In the genomic region with DNA sequence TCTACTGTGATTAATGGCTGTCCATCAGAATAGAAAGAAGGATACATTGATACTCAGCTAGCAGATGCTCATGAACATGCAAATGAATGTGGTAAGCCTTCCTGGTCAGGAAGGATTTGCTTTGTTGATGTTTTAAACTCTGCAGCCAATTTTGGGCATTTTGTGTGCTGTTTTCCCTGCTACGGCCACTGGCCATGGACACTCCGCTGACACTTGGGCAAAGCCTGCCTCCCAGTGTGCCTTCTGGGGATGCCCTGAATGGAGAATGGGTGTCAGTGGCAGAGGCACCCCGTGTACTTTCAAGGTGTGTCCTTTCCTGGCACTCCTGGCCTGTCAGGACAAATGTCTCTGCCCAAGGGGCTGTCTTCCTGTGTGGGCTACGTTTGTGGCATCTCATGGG, we compare ENCODE assay signal across 27 cellular contexts.
DNase-seq lines count a peak whose midpoint lies in the region; ATAC-seq and TF ChIP-seq lines count a peak whose summit lies in the region.
"Had no signal": no experiment of that assay in that cellular context is flagged by ENCODE, and none has a peak within 500 bp of the region (broad histone marks: within the 10 kb centered on the region; RNA-seq: fewer than 3 reads in every experiment).

No MANE protein-coding gene starts in this region.

- H3K4me3 ChIP-seq in endodermal cell (ENCODE audit: low read length), result no peak overlapping the region
- no peak overlapping the region for H3K4me3 ChIP-seq in mesenchymal stem cell (ENCODE audit: insufficient read depth in 1 of 2, low read depth in 1 of 2, low read length in 2 of 2)
- H3K4me3 ChIP-seq: ascending aorta, prostate gland, thoracic aorta had no signal

- H3K27me3 ChIP-seq in endodermal cell (ENCODE audit: control insufficient read depth, insufficient read depth, low read length, poor library complexity, severe bottlenecking), result no peaks in the 10 kb centered on the region
- H3K27me3 ChIP-seq in mesenchymal stem cell (ENCODE audit: control insufficient read depth in 1 of 2, insufficient read depth in 1 of 2, low read length in 2 of 2), result peaks cover 0 to 7% of the 10 kb centered on the region in 2 experiments
- H3K27me3 ChIP-seq: ascending aorta had no signal

- H3K4me1 Mint-ChIP-seq in endodermal cell, result peaks cover 46% of the 10 kb centered on the region
- H3K4me1 Mint-ChIP-seq in mesothelial cell of epicardium, result peaks cover 51% of the 10 kb centered on the region
- peaks cover 44% of the 10 kb centered on the region for H3K4me1 Mint-ChIP-seq in chondrocyte (ENCODE audit: low read depth)
- no peaks in the 10 kb centered on the region for H3K4me1 Mint-ChIP-seq in T-helper 17 cell
- H3K4me1 Mint-ChIP-seq: activated naive CD4-positive, alpha-beta T cell treated with anti-CD3 and anti-CD28 coated beads, Interleukin-2, amount 10 ng/mL, durations not matched to agents 7 days and 5 days; natural killer cell had no signal

- WGBS in endodermal cell (ENCODE audit: insufficient coverage in 1 of 2, insufficient read length in 1 of 2), 2 experiments, result 86 to 88% methylated on average over 2 to 4 of the region's 4 CpGs
- WGBS in mesenchymal stem cell, result 89% methylated on average over 4 of the region's 4 CpGs

- no peak overlapping the region for H3K18ac ChIP-seq in mesenchymal stem cell (ENCODE audit: low read depth in 1 of 2, low read length in 2 of 2)

- H3K4ac ChIP-seq in mesenchymal stem cell (ENCODE audit: low read depth in 1 of 2, low read length in 2 of 2), result no peak overlapping the region

- H3K23ac ChIP-seq in mesenchymal stem cell (ENCODE audit: low read length in 2 of 2), result no peak overlapping the region

- H3K9me3 ChIP-seq in endodermal cell (ENCODE audit: control insufficient read depth, low read length) (no peaks in the 10 kb centered on the region), T-helper 17 cell (ENCODE audit: control insufficient read depth, low read length, poor library complexity, severe bottlenecking) (no peaks in the 10 kb centered on the region), mesenchymal stem cell (ENCODE audit: control insufficient read depth, low read length) (no peaks in the 10 kb centered on the region)
- H3K9me3 ChIP-seq: ascending aorta, prostate gland, thoracic aorta had no signal

- H3K9me3 Mint-ChIP-seq in endodermal cell, result no peaks in the 10 kb centered on the region
- no peaks in the 10 kb centered on the region for H3K9me3 Mint-ChIP-seq in mesothelial cell of epicardium
- H3K9me3 Mint-ChIP-seq in chondrocyte (ENCODE audit: low read depth), result no peaks in the 10 kb centered on the region
- H3K9me3 Mint-ChIP-seq: activated naive CD4-positive, alpha-beta T cell treated with anti-CD3 and anti-CD28 coated beads, Interleukin-2, amount 10 ng/mL, durations not matched to agents 7 days and 5 days; activated T-cell treated with anti-CD3 and anti-CD28 coated beads, Interleukin-2, amount 50 U/mL, for 4 hours; CD8-positive, alpha-beta T cell; natural killer cell had no signal

- H2BK120ac ChIP-seq in mesenchymal stem cell (ENCODE audit: low read depth, low read length), result no peak overlapping the region

- TF ChIP-seq CTCF in endodermal cell (conservative IDR thresholded peaks at IDR 0.05) (no peak), mesothelial cell of epicardium (IDR thresholded peaks at IDR 0.05; ENCODE audit: unreplicated experiment) (no peak), chondrocyte (IDR thresholded peaks at IDR 0.05) (no peak)

- H3K79me1 ChIP-seq in mesenchymal stem cell (replicated peaks; ENCODE audit: low read length, poor library complexity, severe bottlenecking), result no peaks in the 10 kb centered on the region

- H4K91ac ChIP-seq in mesenchymal stem cell (ENCODE audit: low read length), result no peak overlapping the region

- H3K36me3 ChIP-seq in endodermal cell (ENCODE audit: control insufficient read depth, insufficient read depth, low read length) (no peaks in the 10 kb centered on the region), mesenchymal stem cell (ENCODE audit: control insufficient read depth in 1 of 2, insufficient read depth in 2 of 2, low read depth in 1 of 2, low read length in 2 of 2) (peaks cover 0 to 12% of the 10 kb centered on the region in 2 experiments)
- H3K36me3 ChIP-seq: ascending aorta, prostate gland, thoracic aorta had no signal

- peaks cover 17% of the 10 kb centered on the region for H3K4me1 ChIP-seq in endodermal cell (ENCODE audit: control insufficient read depth, insufficient read depth, low read length)
- H3K4me1 ChIP-seq in mesenchymal stem cell (ENCODE audit: control insufficient read depth, insufficient read depth, low read depth, low read length), result peaks cover 4% of the 10 kb centered on the region
- H3K4me1 ChIP-seq: prostate gland had no signal

- no peak overlapping the region for H3K14ac ChIP-seq in mesenchymal stem cell (ENCODE audit: low read length in 2 of 2)

- H2BK12ac ChIP-seq in mesenchymal stem cell (ENCODE audit: low read length in 2 of 2), result no peak overlapping the region

- no peak for ATAC-seq in T-helper 17 cell
- ATAC-seq: activated CD4-positive, CD25-positive, alpha-beta regulatory T cell treated with anti-CD3 and anti-CD28 coated beads, Interleukin-2, amount 50 U/mL, for 24 hours; activated T-cell treated with anti-CD3 and anti-CD28 coated beads, Interleukin-2, amount 50 U/mL, for 4 hours; CD8-positive, alpha-beta T cell; left cardiac atrium; natural killer cell; Right ventricle myocardium inferior had no signal

- no peak overlapping the region for H2AFZ ChIP-seq in mesenchymal stem cell (ENCODE audit: low read depth, low read length)

- H3K36me3 Mint-ChIP-seq in endodermal cell (ENCODE audit: low read depth), result no peaks in the 10 kb centered on the region
- H3K36me3 Mint-ChIP-seq in mesothelial cell of epicardium, result no peaks in the 10 kb centered on the region
- no peaks in the 10 kb centered on the region for H3K36me3 Mint-ChIP-seq in chondrocyte (ENCODE audit: low read depth)
- H3K36me3 Mint-ChIP-seq in T-helper 17 cell (ENCODE audit: low read depth), result peaks cover 3% of the 10 kb centered on the region
- H3K36me3 Mint-ChIP-seq: activated naive CD4-positive, alpha-beta T cell treated with anti-CD3 and anti-CD28 coated beads, Interleukin-2, amount 10 ng/mL, durations not matched to agents 7 days and 5 days; CD8-positive, alpha-beta T cell; natural killer cell had no signal

- H4K8ac ChIP-seq in mesenchymal stem cell (ENCODE audit: low read length), result no peak overlapping the region

- peak; percentile 42 for DNase-seq in DMS 273 (lab: John Stamatoyannopoulos, UW; ENCODE audit: unreplicated experiment)
- no peak for DNase-seq in DMS 273 treated with DMSO at 0.1 percent for 48 hours (lab: John Stamatoyannopoulos, UW)
- peak; percentile 45 for DNase-seq in endodermal cell
- DNase-seq in mesothelial cell of epicardium (ENCODE audit: low spot score in 2 of 2, unreplicated experiment in 2 of 2), result no peak
- no peak for DNase-seq in activated effector memory CD4-positive, alpha-beta T cell treated with Interleukin-2 at 50 U/mL for 16 hours
- no peak for DNase-seq in chondrocyte (ENCODE audit: low spot score)
- DNase-seq in T-helper 17 cell, result no peak
- no peak for DNase-seq in mesenchymal stem cell
- DNase-seq: activated naive CD4-positive, alpha-beta T cell treated with anti-CD3 and anti-CD28 coated beads, Interleukin-2, amount 10 ng/mL, durations not matched to agents 7 days and 5 days; activated T-cell treated with anti-CD3 and anti-CD28 coated beads, Interleukin-2, amount 50 U/mL, for 4 hours; CD8-positive, alpha-beta T cell; cerebellar nuclear complex; DMS79; effector CD4-positive, alpha-beta T cell; foreskin melanocyte; KBM-7; left cardiac atrium; natural killer cell; NCI-H1694; stimulated activated CD4-positive, alpha-beta T cell treated with anti-CD3 and anti-CD28 coated beads, Interleukin-1b, Interleukin-23, amount 100 ng/mL, for 48 hours; T1000 had no signal

- H2AK5ac ChIP-seq in mesenchymal stem cell (ENCODE audit: low read length, severe bottlenecking), result no peak overlapping the region

- H3K27me3 Mint-ChIP-seq in endodermal cell (ENCODE audit: insufficient read depth), result no peaks in the 10 kb centered on the region
- no peaks in the 10 kb centered on the region for H3K27me3 Mint-ChIP-seq in mesothelial cell of epicardium (ENCODE audit: low read depth)
- no peaks in the 10 kb centered on the region for H3K27me3 Mint-ChIP-seq in chondrocyte (ENCODE audit: low read depth)
- H3K27me3 Mint-ChIP-seq in T-helper 17 cell, result peaks cover 19% of the 10 kb centered on the region

- H3K27ac Mint-ChIP-seq in endodermal cell (no peak overlapping the region), mesothelial cell of epicardium (peak overlapping the region; percentile 87), chondrocyte (ENCODE audit: unreplicated experiment) (no peak overlapping the region), T-helper 17 cell (no peak overlapping the region)
- H3K27ac Mint-ChIP-seq: activated naive CD4-positive, alpha-beta T cell treated with anti-CD3 and anti-CD28 coated beads, Interleukin-2, amount 10 ng/mL, durations not matched to agents 7 days and 5 days; CD8-positive, alpha-beta T cell; natural killer cell had no signal

- H3K4me3 Mint-ChIP-seq in endodermal cell, result no peak overlapping the region
- no peak overlapping the region for H3K4me3 Mint-ChIP-seq in mesothelial cell of epicardium
- no peak overlapping the region for H3K4me3 Mint-ChIP-seq in chondrocyte (ENCODE audit: unreplicated experiment)
- no peak overlapping the region for H3K4me3 Mint-ChIP-seq in T-helper 17 cell
- H3K4me3 Mint-ChIP-seq: activated naive CD4-positive, alpha-beta T cell treated with anti-CD3 and anti-CD28 coated beads, Interleukin-2, amount 10 ng/mL, durations not matched to agents 7 days and 5 days; activated T-cell treated with anti-CD3 and anti-CD28 coated beads, Interleukin-2, amount 50 U/mL, for 4 hours; CD8-positive, alpha-beta T cell; natural killer cell had no signal

- H3K9ac ChIP-seq in endodermal cell (ENCODE audit: extremely low read depth, low read length, poor library complexity, severe bottlenecking) (no peak overlapping the region), mesenchymal stem cell (ENCODE audit: low read length) (no peak overlapping the region)

- no peak overlapping the region for H2BK15ac ChIP-seq in mesenchymal stem cell (ENCODE audit: low read depth, poor library complexity, severe bottlenecking)

- no peak overlapping the region for H3K27ac ChIP-seq in endodermal cell (ENCODE audit: low read depth, low read length)
- no peak overlapping the region for H3K27ac ChIP-seq in mesenchymal stem cell (ENCODE audit: low read length, poor library complexity, severe bottlenecking)
- H3K27ac ChIP-seq: 22Rv1, ascending aorta, prostate gland, thoracic aorta had no signal

- no peak overlapping the region for H2BK5ac ChIP-seq in mesenchymal stem cell (ENCODE audit: low read depth, low read length, poor library complexity, severe bottlenecking)

- H3K4me2 ChIP-seq in mesenchymal stem cell (ENCODE audit: low read length, poor library complexity, severe bottlenecking), result no peak overlapping the region

Comparison
In these comparisons a context has a peak if more than half of its experiments do, and no peak if none do; other contexts are left out.
1. DNase-seq: peak in DMS 273 (single experiment) and endodermal cell (single experiment); none in DMS 273 treated with DMSO at 0.1 percent for 48 hours (single experiment), mesothelial cell of epicardium (0 of 2), activated effector memory CD4-positive, alpha-beta T cell treated with Interleukin-2 at 50 U/mL for 16 hours (single experiment), chondrocyte (single experiment), T-helper 17 cell (0 of 3) and mesenchymal stem cell (single experiment).